Comparison of ENCODE assay signal across 1 cellular context in the genomic region with DNA sequence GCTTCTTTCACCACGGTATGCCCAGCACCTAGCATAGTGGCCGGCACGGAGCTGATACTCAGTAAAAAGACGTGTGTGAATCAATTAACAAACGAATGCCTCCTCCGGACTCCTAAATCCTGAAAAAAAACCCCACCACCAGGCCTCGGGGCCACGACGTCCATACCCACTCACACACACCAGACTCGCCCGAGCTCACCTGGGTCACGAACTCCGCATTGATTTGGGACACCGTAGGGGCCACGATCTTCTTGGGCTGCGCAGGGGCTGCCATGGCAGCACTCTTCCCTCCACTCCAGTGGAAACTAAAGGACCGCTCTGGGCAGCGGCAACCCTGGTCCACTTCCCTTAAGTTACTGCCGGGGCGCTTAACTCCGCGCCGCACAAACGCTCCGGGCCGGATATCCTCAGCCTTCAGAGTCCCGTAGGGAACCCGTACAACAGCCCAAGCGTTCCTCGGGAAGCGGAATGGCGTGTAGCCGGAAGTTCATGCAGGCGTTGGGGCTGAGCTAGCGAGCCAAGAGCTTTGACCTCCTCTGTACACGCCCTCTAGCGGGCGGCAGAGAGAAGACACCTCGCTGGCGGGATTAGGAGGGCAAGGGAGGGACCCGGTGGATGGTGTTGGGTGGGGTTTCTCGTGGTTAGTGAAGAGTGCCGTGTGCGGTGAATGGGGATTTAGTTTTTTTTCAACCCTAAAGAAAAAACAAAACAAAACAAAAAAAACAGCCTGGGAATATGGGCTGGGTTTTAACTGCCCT.
TF ChIP-seq lines count a peak whose summit lies in the region.

A gene (minus strand): TSS at position 403 of the 758 bp plus-strand sequence. CDS start 129 bp downstream, at position 274.

TF ChIP-seq in HepG2, 621 proteins besides CTCF, POLR2A, EP300 and RAD21 (continued from another document and continues in another):
- TF ChIP-seq, protein P1, sequence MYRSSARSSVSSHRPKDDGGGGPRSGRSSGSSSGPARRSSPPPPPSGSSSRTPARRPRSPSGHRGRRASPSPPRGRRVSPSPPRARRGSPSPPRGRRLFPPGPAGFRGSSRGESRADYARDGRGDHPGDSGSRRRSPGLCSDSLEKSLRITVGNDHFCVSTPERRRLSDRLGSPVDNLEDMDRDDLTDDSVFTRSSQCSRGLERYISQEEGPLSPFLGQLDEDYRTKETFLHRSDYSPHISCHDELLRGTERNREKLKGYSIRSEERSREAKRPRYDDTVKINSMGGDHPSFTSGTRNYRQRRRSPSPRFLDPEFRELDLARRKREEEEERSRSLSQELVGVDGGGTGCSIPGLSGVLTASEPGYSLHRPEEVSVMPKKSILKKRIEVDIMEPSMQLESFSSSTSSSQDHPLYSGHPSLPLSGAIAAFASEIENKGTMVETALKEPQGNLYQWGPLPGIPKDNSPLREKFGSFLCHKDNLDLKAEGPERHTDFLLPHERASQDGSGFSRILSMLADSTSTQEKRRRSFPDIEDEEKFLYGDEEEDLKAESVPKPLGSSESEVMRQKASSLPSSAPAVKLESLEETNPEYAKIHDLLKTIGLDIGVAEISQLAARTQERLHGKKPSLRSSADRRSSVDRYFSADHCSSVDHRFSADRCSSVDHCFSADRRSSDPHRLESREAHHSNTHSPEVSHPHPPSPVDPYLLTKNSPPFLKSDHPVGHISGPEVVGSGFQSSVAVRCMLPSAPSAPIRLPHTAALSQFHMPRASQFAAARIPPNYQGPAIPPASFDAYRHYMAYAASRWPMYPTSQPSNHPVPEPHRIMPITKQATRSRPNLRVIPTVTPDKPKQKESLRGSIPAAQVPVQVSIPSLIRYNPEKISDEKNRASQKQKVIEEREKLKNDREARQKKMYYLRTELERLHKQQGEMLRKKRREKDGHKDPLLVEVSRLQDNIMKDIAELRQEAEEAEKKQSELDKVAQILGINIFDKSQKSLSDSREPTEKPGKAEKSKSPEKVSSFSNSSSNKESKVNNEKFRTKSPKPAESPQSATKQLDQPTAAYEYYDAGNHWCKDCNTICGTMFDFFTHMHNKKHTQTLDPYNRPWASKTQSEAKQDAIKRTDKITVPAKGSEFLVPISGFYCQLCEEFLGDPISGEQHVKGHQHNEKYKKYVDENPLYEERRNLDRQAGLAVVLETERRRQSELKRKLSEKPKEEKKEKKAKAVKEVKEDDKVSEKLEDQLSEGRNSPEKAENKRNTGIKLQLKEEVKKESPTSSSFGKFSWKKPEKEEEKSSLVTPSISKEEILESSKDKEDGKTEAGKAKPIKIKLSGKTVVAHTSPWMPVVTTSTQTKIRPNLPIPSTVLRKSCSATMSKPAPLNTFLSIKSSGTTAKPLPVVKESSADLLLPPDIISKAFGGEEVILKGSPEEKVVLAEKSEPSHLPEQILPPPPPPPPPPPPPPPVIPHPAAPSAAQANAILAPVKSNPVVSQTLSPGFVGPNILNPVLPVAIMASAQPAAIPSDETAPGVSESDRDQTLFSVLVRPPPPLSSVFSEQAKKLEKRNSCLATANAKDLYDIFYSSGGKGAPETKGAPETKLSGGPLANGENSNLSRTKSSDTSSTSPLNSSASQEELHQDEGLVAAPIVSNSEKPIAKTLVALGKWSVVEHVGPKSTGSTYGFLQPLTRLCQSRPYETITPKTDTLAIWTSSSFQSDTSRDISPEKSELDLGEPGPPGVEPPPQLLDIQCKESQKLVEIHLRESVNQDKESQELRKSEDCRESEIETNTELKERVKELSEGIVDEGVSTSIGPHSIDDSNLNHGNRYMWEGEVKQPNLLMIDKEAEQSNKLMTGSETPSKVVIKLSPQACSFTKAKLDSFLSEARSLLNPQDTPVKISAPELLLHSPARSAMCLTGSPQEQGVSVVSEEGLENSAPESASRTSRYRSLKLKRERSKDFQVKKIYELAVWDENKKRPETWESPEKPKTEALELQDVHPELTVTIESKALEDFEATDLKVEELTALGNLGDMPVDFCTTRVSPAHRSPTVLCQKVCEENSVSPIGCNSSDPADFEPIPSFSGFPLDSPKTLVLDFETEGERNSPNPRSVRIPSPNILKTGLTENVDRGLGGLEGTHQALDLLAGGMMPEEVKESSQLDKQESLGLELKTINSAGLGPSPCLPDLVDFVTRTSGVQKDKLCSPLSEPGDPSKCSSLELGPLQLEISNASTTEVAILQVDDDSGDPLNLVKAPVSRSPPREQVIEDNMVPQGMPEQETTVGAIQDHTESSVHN (CRISPR knock-in tag; IDR thresholded peaks at IDR 0.05): peak; percentile 31; the same call in 1 of the 2 replicates
- TF ChIP-seq, protein P2, sequence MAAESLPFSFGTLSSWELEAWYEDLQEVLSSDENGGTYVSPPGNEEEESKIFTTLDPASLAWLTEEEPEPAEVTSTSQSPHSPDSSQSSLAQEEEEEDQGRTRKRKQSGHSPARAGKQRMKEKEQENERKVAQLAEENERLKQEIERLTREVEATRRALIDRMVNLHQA (CRISPR knock-in tag; IDR thresholded peaks at IDR 0.05): no peak
- TF ChIP-seq RELA (CRISPR knock-in tag; IDR thresholded peaks at IDR 0.05): no peak
- TF ChIP-seq NFYC (CRISPR knock-in tag; IDR thresholded peaks at IDR 0.05): peak; percentile 45
- peak; percentile 86; the same call in 1 of the 2 replicates for TF ChIP-seq MTF2 (CRISPR knock-in tag; IDR thresholded peaks at IDR 0.05; ENCODE audit: borderline replicate concordance)
- TF ChIP-seq, protein P3, sequence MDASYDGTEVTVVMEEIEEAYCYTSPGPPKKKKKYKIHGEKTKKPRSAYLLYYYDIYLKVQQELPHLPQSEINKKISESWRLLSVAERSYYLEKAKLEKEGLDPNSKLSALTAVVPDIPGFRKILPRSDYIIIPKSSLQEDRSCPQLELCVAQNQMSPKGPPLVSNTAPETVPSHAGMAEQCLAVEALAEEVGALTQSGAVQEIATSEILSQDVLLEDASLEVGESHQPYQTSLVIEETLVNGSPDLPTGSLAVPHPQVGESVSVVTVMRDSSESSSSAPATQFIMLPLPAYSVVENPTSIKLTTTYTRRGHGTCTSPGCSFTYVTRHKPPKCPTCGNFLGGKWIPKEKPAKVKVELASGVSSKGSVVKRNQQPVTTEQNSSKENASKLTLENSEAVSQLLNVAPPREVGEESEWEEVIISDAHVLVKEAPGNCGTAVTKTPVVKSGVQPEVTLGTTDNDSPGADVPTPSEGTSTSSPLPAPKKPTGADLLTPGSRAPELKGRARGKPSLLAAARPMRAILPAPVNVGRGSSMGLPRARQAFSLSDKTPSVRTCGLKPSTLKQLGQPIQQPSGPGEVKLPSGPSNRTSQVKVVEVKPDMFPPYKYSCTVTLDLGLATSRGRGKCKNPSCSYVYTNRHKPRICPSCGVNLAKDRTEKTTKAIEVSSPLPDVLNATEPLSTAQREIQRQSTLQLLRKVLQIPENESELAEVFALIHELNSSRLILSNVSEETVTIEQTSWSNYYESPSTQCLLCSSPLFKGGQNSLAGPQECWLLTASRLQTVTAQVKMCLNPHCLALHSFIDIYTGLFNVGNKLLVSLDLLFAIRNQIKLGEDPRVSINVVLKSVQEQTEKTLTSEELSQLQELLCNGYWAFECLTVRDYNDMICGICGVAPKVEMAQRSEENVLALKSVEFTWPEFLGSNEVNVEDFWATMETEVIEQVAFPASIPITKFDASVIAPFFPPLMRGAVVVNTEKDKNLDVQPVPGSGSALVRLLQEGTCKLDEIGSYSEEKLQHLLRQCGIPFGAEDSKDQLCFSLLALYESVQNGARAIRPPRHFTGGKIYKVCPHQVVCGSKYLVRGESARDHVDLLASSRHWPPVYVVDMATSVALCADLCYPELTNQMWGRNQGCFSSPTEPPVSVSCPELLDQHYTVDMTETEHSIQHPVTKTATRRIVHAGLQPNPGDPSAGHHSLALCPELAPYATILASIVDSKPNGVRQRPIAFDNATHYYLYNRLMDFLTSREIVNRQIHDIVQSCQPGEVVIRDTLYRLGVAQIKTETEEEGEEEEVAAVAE (CRISPR knock-in tag; IDR thresholded peaks at IDR 0.05; ENCODE audit: borderline replicate concordance): 0 out of 2 replicates have a peak, but pooled peaks have one; percentile 58
- no peak for TF ChIP-seq ZNF30 (CRISPR knock-in tag; IDR thresholded peaks at IDR 0.05)
- TF ChIP-seq, protein P4, sequence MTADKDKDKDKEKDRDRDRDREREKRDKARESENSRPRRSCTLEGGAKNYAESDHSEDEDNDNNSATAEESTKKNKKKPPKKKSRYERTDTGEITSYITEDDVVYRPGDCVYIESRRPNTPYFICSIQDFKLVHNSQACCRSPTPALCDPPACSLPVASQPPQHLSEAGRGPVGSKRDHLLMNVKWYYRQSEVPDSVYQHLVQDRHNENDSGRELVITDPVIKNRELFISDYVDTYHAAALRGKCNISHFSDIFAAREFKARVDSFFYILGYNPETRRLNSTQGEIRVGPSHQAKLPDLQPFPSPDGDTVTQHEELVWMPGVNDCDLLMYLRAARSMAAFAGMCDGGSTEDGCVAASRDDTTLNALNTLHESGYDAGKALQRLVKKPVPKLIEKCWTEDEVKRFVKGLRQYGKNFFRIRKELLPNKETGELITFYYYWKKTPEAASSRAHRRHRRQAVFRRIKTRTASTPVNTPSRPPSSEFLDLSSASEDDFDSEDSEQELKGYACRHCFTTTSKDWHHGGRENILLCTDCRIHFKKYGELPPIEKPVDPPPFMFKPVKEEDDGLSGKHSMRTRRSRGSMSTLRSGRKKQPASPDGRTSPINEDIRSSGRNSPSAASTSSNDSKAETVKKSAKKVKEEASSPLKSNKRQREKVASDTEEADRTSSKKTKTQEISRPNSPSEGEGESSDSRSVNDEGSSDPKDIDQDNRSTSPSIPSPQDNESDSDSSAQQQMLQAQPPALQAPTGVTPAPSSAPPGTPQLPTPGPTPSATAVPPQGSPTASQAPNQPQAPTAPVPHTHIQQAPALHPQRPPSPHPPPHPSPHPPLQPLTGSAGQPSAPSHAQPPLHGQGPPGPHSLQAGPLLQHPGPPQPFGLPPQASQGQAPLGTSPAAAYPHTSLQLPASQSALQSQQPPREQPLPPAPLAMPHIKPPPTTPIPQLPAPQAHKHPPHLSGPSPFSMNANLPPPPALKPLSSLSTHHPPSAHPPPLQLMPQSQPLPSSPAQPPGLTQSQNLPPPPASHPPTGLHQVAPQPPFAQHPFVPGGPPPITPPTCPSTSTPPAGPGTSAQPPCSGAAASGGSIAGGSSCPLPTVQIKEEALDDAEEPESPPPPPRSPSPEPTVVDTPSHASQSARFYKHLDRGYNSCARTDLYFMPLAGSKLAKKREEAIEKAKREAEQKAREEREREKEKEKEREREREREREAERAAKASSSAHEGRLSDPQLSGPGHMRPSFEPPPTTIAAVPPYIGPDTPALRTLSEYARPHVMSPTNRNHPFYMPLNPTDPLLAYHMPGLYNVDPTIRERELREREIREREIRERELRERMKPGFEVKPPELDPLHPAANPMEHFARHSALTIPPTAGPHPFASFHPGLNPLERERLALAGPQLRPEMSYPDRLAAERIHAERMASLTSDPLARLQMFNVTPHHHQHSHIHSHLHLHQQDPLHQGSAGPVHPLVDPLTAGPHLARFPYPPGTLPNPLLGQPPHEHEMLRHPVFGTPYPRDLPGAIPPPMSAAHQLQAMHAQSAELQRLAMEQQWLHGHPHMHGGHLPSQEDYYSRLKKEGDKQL (CRISPR knock-in tag; IDR thresholded peaks at IDR 0.05; ENCODE audit: low read depth): peak; percentile 66; the same call in 1 of the 2 replicates
- TF ChIP-seq KAT8 (CRISPR knock-in tag; IDR thresholded peaks at IDR 0.05): peak; percentile 99
- TF ChIP-seq, protein P5, sequence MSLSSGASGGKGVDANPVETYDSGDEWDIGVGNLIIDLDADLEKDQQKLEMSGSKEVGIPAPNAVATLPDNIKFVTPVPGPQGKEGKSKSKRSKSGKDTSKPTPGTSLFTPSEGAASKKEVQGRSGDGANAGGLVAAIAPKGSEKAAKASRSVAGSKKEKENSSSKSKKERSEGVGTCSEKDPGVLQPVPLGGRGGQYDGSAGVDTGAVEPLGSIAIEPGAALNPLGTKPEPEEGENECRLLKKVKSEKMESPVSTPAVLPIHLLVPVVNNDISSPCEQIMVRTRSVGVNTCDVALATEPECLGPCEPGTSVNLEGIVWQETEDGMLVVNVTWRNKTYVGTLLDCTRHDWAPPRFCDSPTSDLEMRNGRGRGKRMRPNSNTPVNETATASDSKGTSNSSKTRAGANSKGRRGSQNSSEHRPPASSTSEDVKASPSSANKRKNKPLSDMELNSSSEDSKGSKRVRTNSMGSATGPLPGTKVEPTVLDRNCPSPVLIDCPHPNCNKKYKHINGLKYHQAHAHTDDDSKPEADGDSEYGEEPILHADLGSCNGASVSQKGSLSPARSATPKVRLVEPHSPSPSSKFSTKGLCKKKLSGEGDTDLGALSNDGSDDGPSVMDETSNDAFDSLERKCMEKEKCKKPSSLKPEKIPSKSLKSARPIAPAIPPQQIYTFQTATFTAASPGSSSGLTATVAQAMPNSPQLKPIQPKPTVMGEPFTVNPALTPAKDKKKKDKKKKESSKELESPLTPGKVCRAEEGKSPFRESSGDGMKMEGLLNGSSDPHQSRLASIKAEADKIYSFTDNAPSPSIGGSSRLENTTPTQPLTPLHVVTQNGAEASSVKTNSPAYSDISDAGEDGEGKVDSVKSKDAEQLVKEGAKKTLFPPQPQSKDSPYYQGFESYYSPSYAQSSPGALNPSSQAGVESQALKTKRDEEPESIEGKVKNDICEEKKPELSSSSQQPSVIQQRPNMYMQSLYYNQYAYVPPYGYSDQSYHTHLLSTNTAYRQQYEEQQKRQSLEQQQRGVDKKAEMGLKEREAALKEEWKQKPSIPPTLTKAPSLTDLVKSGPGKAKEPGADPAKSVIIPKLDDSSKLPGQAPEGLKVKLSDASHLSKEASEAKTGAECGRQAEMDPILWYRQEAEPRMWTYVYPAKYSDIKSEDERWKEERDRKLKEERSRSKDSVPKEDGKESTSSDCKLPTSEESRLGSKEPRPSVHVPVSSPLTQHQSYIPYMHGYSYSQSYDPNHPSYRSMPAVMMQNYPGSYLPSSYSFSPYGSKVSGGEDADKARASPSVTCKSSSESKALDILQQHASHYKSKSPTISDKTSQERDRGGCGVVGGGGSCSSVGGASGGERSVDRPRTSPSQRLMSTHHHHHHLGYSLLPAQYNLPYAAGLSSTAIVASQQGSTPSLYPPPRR (CRISPR knock-in tag; IDR thresholded peaks at IDR 0.05; ENCODE audit: borderline replicate concordance): peak; percentile 51; the same call in 1 of the 2 replicates
- TF ChIP-seq JDP2 (CRISPR knock-in tag; IDR thresholded peaks at IDR 0.05; ENCODE audit: borderline replicate concordance): no peak
- TF ChIP-seq YY1 (IDR thresholded peaks at IDR 0.05; ENCODE audit: insufficient read depth, insufficient replicate concordance, low read depth, low read length): peak; percentile 80
